In the genomic region with DNA sequence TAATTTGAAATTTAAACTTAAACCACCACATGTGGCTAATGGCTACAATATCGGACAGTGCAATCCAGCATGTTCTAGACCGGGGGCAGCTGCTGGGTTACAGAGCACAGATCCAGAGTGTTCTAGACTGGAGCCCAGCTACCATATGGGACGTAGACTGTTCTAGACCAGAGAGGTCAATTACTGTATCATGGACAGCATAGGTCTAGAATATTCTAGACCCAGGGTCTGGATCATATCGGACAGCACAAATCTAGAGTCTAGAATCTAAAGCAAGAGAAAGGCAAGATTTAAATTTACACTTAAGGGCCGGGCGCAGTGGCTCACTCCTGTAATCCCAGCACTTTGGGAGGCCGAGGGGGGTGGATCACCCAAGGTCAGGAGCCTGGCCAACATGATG, we compare ENCODE assay signal across 8 cellular contexts. TPM values are rescaled to one million over a fixed set of nuclear protein-coding genes. Genes with fewer than 3 reads are reported as not detected.
"Had no signal": no experiment of that assay in that cellular context is flagged by ENCODE, and none has a peak within 500 bp of the region (broad histone marks: within the 10 kb centered on the region; RNA-seq: fewer than 3 reads in every experiment).

No MANE protein-coding gene starts in this region.

- H3K4me3 ChIP-seq: GM12878 had no signal

- ATAC-seq: GM12878 had no signal

- FAIRE-seq: G401.6, GM12878, GM12891, GM12892, GM18507, GM19239 had no signal

- DNase-seq: GDM1, GF-D8 had no signal

RNA-seq across cellular contexts. Expression of a gene that starts 37.9 kb away (rescaled TPM):
- total RNA-seq: GM12878 had no signal
